19 cellular contexts compared by ENCODE assay signal in genomic region chr22:27239520-27239919, GRCh38.
DNase-seq lines count a peak whose midpoint lies in the region; ATAC-seq and TF ChIP-seq lines count a peak whose summit lies in the region.
"Had no signal": no experiment of that assay in that cellular context is flagged by ENCODE, and none has a peak within 500 bp of the region (broad histone marks: within the 10 kb centered on the region; RNA-seq: fewer than 3 reads in every experiment).

No MANE protein-coding gene starts in this region.

- ATAC-seq in HG02938 (IDR thresholded peaks at IDR 0.05; ENCODE audit: unreplicated experiment) (no peak), HG02981 (IDR thresholded peaks at IDR 0.05; ENCODE audit: unreplicated experiment) (no peak)
- ATAC-seq: natural killer cell had no signal

- H3K27ac ChIP-seq in right atrium auricular region = peak overlapping the region; percentile 46 to 51
- peak overlapping the region; percentile 70 for H3K27ac ChIP-seq in osteoblast (ENCODE audit: low read depth, low read length)
- H3K27ac ChIP-seq: C4-2B, Peyer's patch had no signal

- CTCF ChIA-PET in Calu3 (lab: Charles Lee) = interaction anchor here (0.9 to 1.3 kb wide), 3 partner anchors 9 to 13 kb away, joined by 3 to 5 read pairs (median 3); no protein-coding TSS in a partner anchor

- H3K27me3 Mint-ChIP-seq in Calu3 (ENCODE audit: unreplicated experiment) = no peaks in the 10 kb centered on the region
- H3K27me3 Mint-ChIP-seq in brain = peaks cover 3% of the 10 kb centered on the region

- peak overlapping the region; percentile 22 for H3K4me2 ChIP-seq in osteoblast (ENCODE audit: insufficient read depth, low read length)

- intact Hi-C loops in Calu3 (cut with micrococcal nuclease; ENCODE audit: unreplicated experiment) = no loop called here

- no peaks in the 10 kb centered on the region for H3K27me3 ChIP-seq in right atrium auricular region
- no peaks in the 10 kb centered on the region for H3K27me3 ChIP-seq in osteoblast (ENCODE audit: insufficient read depth, low read length)
- H3K27me3 ChIP-seq: Peyer's patch had no signal

- in situ Hi-C loops in GM13977 (cut with MboI; ENCODE audit: low pct_unique_long_range_greater_than_20kb, low sequenced_read_pairs, unreplicated experiment) = no loop called here

- H3K27ac Mint-ChIP-seq in Calu3 (ENCODE audit: unreplicated experiment) (peak overlapping the region; percentile 82), brain (peak overlapping the region; percentile 30 to 53 (median 46))
- H3K27ac Mint-ChIP-seq: activated naive CD4-positive, alpha-beta T cell treated with anti-CD3 and anti-CD28 coated beads, Interleukin-2, amount 50 U/mL, for 24 hours; HFFc6; memory B cell; natural killer cell had no signal

- H3K36me3 Mint-ChIP-seq in Calu3 (ENCODE audit: insufficient read depth, unreplicated experiment) (peaks cover 14% of the 10 kb centered on the region), brain (no peaks in the 10 kb centered on the region)
- H3K36me3 Mint-ChIP-seq: activated naive CD4-positive, alpha-beta T cell treated with anti-CD3 and anti-CD28 coated beads, Interleukin-2, amount 50 U/mL, for 24 hours; memory B cell; natural killer cell had no signal

- no TSS peak for BruUV-seq in Calu3 (replicated peaks; lab: Mats Ljungman, UMichigan)

- DNase-seq in Calu3 (no peak), right atrium auricular region (ENCODE audit: low spot score) (no peak), osteoblast (ENCODE audit: insufficient read length, low spot score, missing footprints) (peak; percentile 61), GM13977 (ENCODE audit: low spot score) (no peak), RPMI8226 (no peak)
- DNase-seq: activated CD4-positive, CD25-positive, alpha-beta regulatory T cell treated with anti-CD3 and anti-CD28 coated beads, Interleukin-2, amount 50 U/mL, for 72 hours; cortex of kidney; hippocampal formation; natural killer cell; NCI-H2081 treated with DMSO at 0.1 percent for 48 hours; Peyer's patch; stimulated activated CD8-positive, alpha-beta memory T cell treated with anti-CD3 and anti-CD28 coated beads, Interleukin-4, amount 100 ng/mL, for 48 hours had no signal

- H3K9me3 ChIP-seq in right atrium auricular region = no peaks in the 10 kb centered on the region
- H3K9me3 ChIP-seq in osteoblast (ENCODE audit: low read depth, low read length) = no peaks in the 10 kb centered on the region
- H3K9me3 ChIP-seq: Peyer's patch had no signal

- H3K79me2 ChIP-seq in osteoblast (ENCODE audit: insufficient read depth, low read length) = no peaks in the 10 kb centered on the region

- H3K36me3 ChIP-seq in right atrium auricular region = no peaks in the 10 kb centered on the region
- no peaks in the 10 kb centered on the region for H3K36me3 ChIP-seq in osteoblast (ENCODE audit: insufficient read depth, low read length)
- H3K36me3 ChIP-seq: Peyer's patch had no signal

- no peak overlapping the region for H2AFZ ChIP-seq in osteoblast (ENCODE audit: low read length)

- no peaks in the 10 kb centered on the region for H4K20me1 ChIP-seq in osteoblast (ENCODE audit: insufficient read depth, low read length)

- H3K4me3 Mint-ChIP-seq in Calu3 (ENCODE audit: low read depth, unreplicated experiment) (no peak overlapping the region), brain (no peak overlapping the region)
- H3K4me3 Mint-ChIP-seq: activated naive CD4-positive, alpha-beta T cell treated with anti-CD3 and anti-CD28 coated beads, Interleukin-2, amount 50 U/mL, for 24 hours; HFFc6; memory B cell; natural killer cell had no signal

- H3K4me3 ChIP-seq in right atrium auricular region (no peak overlapping the region), osteoblast (ENCODE audit: insufficient read depth, low read length) (no peak overlapping the region)
- H3K4me3 ChIP-seq: Peyer's patch had no signal

- TF ChIP-seq CTCF in Calu3 (IDR thresholded peaks at IDR 0.05; ENCODE audit: unreplicated experiment) (no peak), brain (conservative IDR thresholded peaks at IDR 0.05) (no peak), right atrium auricular region (IDR thresholded peaks at IDR 0.05) (no peak), osteoblast (IDR thresholded peaks at IDR 0.05; ENCODE audit: extremely low read depth, low read depth, low read length) (no peak), GM13977 (IDR thresholded peaks at IDR 0.05; ENCODE audit: extremely low read depth, insufficient read depth, missing control alignments) (no peak)

- peaks cover 0 to 26% of the 10 kb centered on the region in 2 donors for H3K4me1 ChIP-seq in right atrium auricular region
- H3K4me1 ChIP-seq in osteoblast (ENCODE audit: insufficient read depth, low read length) = peaks cover 22% of the 10 kb centered on the region

- H3K9me3 Mint-ChIP-seq in Calu3 (ENCODE audit: low read depth, unreplicated experiment) (no peaks in the 10 kb centered on the region), brain (peaks cover 0 to 11% (median 5%) of the 10 kb centered on the region in 5 experiments)
- H3K9me3 Mint-ChIP-seq: activated naive CD4-positive, alpha-beta T cell treated with anti-CD3 and anti-CD28 coated beads, Interleukin-2, amount 50 U/mL, for 24 hours; natural killer cell had no signal

- H3K4me1 Mint-ChIP-seq in Calu3 (ENCODE audit: low read depth, unreplicated experiment) (peaks cover 40% of the 10 kb centered on the region), brain (peaks cover 43% of the 10 kb centered on the region)
- H3K4me1 Mint-ChIP-seq: activated naive CD4-positive, alpha-beta T cell treated with anti-CD3 and anti-CD28 coated beads, Interleukin-2, amount 50 U/mL, for 24 hours; memory B cell; natural killer cell had no signal
